In genomic region chr13:48037346-48038173, GRCh38 we compare ENCODE assay signal across 8 cellular contexts. TPM values are rescaled to one million over a fixed set of nuclear protein-coding genes. Genes with fewer than 3 reads are reported as not detected.
A peak's percentile ranks its signal among the peaks of the same experiment; 100 is the strongest.
DNase-seq lines count a peak whose midpoint lies in the region; ATAC-seq and TF ChIP-seq lines count a peak whose summit lies in the region.

TSS of gene NUDT15 (plus strand) at chr13:48037726. CDS start at chr13:48037747, 21 bp downstream.

- H3K4me1 Mint-ChIP-seq in CD14-positive monocyte = peaks cover 24% of the 10 kb centered on the region
- peaks cover 30% of the 10 kb centered on the region for H3K4me1 Mint-ChIP-seq in activated CD4-positive, alpha-beta T cell treated with anti-CD3 and anti-CD28 coated beads, Interleukin-2, amount 10 ng/mL, durations not matched to agents 24 days and 14 days

- H3K4me3 ChIP-seq in coronary artery = peak within 1 kb of the TSS; percentile 81

- H3K36me3 Mint-ChIP-seq in CD14-positive monocyte = peaks cover 28 to 45% of the 10 kb centered on the region in 2 donors
- H3K36me3 Mint-ChIP-seq in activated CD4-positive, alpha-beta T cell treated with anti-CD3 and anti-CD28 coated beads, Interleukin-2, amount 10 ng/mL, durations not matched to agents 24 days and 14 days (ENCODE audit: low read depth) = peaks cover 53% of the 10 kb centered on the region

- peak within 1 kb of the TSS; percentile 84 to 94 for H3K4me3 Mint-ChIP-seq in CD14-positive monocyte
- peak within 1 kb of the TSS; percentile 98 for H3K4me3 Mint-ChIP-seq in activated CD4-positive, alpha-beta T cell treated with anti-CD3 and anti-CD28 coated beads, Interleukin-2, amount 10 ng/mL, durations not matched to agents 24 days and 14 days

- peak within 1 kb of the TSS; percentile 95 to 96 for H3K27ac ChIP-seq in coronary artery

- DNase-seq in CD14-positive monocyte (ENCODE audit: low spot score) (peak; percentile 89), NCI-H526 treated with DMSO at 0.1 percent for 48 hours (lab: John Stamatoyannopoulos, UW) (peak; percentile 97), coronary artery (ENCODE audit: low spot score) (peak; percentile 94), left colon (peak; percentile 91 to 96)
- DNase-seq in activated CD4-positive, alpha-beta T cell treated with anti-CD3 and anti-CD28 coated beads, Interleukin-2, amount 10 ng/mL, durations not matched to agents 24 days and 14 days = peak; percentile 99
- DNase-seq in stimulated activated CD4-positive, alpha-beta T cell treated with anti-CD3 and anti-CD28 coated beads, Interleukin-1b, Interleukin-23, amount 100 ng/mL, for 48 hours = peak; percentile 96

- peak; percentile 94 for ATAC-seq in GM19328 (IDR thresholded peaks at IDR 0.05; ENCODE audit: unreplicated experiment)
- ATAC-seq in HG03520 (IDR thresholded peaks at IDR 0.05; ENCODE audit: unreplicated experiment) = peak; percentile 90
- peak; percentile 89 for ATAC-seq in left colon

- peak; percentile 99 for TF ChIP-seq CTCF in CD14-positive monocyte (IDR thresholded peaks at IDR 0.05)
- peak; percentile 97 for TF ChIP-seq CTCF in coronary artery (IDR thresholded peaks at IDR 0.05)

- H3K27me3 Mint-ChIP-seq in CD14-positive monocyte (ENCODE audit: low read depth in 3 of 3) = no peaks in the 10 kb centered on the region
- no peaks in the 10 kb centered on the region for H3K27me3 Mint-ChIP-seq in activated CD4-positive, alpha-beta T cell treated with anti-CD3 and anti-CD28 coated beads, Interleukin-2, amount 10 ng/mL, durations not matched to agents 24 days and 14 days

- peaks cover 5 to 19% (median 12%) of the 10 kb centered on the region in 7 donors for H3K9me3 Mint-ChIP-seq in CD14-positive monocyte
- H3K9me3 Mint-ChIP-seq in activated CD4-positive, alpha-beta T cell treated with anti-CD3 and anti-CD28 coated beads, Interleukin-2, amount 10 ng/mL, durations not matched to agents 24 days and 14 days = peaks cover 4% of the 10 kb centered on the region

- intact Hi-C loops in CD14-positive monocyte (cut with micrococcal nuclease) (loop anchor here in 1 of 2 donors (5.0 kb wide), 1 partner anchor 60 kb away; the partner anchor contains the start of gene MED4), left colon (cut with DNase I, micrococcal nuclease) (no loop called here)
- intact Hi-C loops in activated CD4-positive, alpha-beta T cell treated with anti-CD3 and anti-CD28 coated beads, Interleukin-2, amount 10 ng/mL, durations not matched to agents 24 days and 14 days (cut with micrococcal nuclease) = loop anchor here (1.0 to 5.0 kb wide), 6 partner anchors 36 to 615 kb away; partner anchors contain the start of genes CYSLTR2, ITM2B, MED4 and RB1

- H3K27ac Mint-ChIP-seq in CD14-positive monocyte = peak within 1 kb of the TSS; percentile 97 to 99 (median 99)
- H3K27ac Mint-ChIP-seq in activated CD4-positive, alpha-beta T cell treated with anti-CD3 and anti-CD28 coated beads, Interleukin-2, amount 10 ng/mL, durations not matched to agents 24 days and 14 days = peak within 1 kb of the TSS; percentile 99

RNA-seq across cellular contexts. Expression of gene NUDT15, which starts in this region (rescaled TPM):
- 10 to 100 TPM; 12.6 to 13.3 TPM for polyA plus RNA-seq in CD14-positive monocyte
- total RNA-seq in activated CD4-positive, alpha-beta T cell treated with anti-CD3 and anti-CD28 coated beads, Interleukin-2, amount 10 ng/mL, durations not matched to agents 24 days and 14 days = 18.2 and 19.1 TPM in 2 replicates
- 10 to 100 TPM; 22.0 to 24.5 TPM for total RNA-seq in left colon

Comparison
In these comparisons a context has a peak if more than half of its experiments do, and no peak if none do; other contexts are left out.
1. Peak in every context shown above with its lines: DNase-seq, ATAC-seq, H3K4me3 ChIP-seq and H3K27ac ChIP-seq.